ENCODE assay signal across 20 cellular contexts in the genomic region with DNA sequence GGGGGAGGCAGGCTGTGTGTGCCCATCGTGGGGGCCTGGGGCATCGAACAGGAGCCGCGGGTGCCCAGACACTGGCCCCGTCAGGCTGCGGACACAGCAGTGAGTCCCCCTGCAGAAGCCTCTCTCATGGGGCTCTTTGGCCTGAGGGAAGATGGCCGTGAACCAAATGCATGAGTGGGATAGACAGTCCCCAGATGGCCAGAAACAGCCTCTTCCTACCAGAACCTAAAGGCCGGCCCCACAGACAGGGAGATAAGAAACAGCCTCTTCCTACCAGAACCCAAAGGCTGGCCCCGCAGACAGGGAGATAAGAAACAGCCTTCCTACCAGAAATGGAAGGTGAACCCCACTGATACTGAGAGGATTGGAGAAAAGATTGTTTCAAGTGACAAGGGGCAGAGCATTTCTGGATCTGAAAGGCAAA.
A peak's percentile ranks its signal among the peaks of the same experiment; 100 is the strongest.
DNase-seq lines count a peak whose midpoint lies in the region; ATAC-seq and TF ChIP-seq lines count a peak whose summit lies in the region.
"Had no signal": no experiment of that assay in that cellular context is flagged by ENCODE, and none has a peak within 500 bp of the region (broad histone marks: within the 10 kb centered on the region; RNA-seq: fewer than 3 reads in every experiment).

No MANE protein-coding gene starts in this region.

- H3K27ac Mint-ChIP-seq in T-helper 1 cell treated with Interleukin-12 subunit alpha and Interleukin-12 subunit beta and Interleukin-4 antibody, amounts not matched to agents 30 μg/mL and 1 μg/mL, for 36 hours, result peak overlapping the region; percentile 62
- peak overlapping the region; percentile 71 for H3K27ac Mint-ChIP-seq in stimulated activated naive CD8-positive, alpha-beta T cell treated with anti-CD3 and anti-CD28 coated beads, Interleukin-15, Interleukin-2, amounts not matched to agents 100 ng/mL and 50 ng/mL, for 24 hours
- H3K27ac Mint-ChIP-seq: activated naive CD4-positive, alpha-beta T cell treated with anti-CD3 and anti-CD28 coated beads, Interleukin-2, amount 50 U/mL, for 24 hours; stimulated activated effector memory CD8-positive, alpha-beta T cell treated with anti-CD3 and anti-CD28 coated beads, Interleukin-12 subunit alpha, Interleukin-12 subunit beta, amount 100 ng/mL, for 72 hours had no signal

- H3K36me3 Mint-ChIP-seq in T-helper 1 cell treated with Interleukin-12 subunit alpha and Interleukin-12 subunit beta and Interleukin-4 antibody, amounts not matched to agents 30 μg/mL and 1 μg/mL, for 36 hours (ENCODE audit: low read depth), result peaks cover 70% of the 10 kb centered on the region
- peaks cover 81% of the 10 kb centered on the region for H3K36me3 Mint-ChIP-seq in stimulated activated naive CD8-positive, alpha-beta T cell treated with anti-CD3 and anti-CD28 coated beads, Interleukin-15, Interleukin-2, amounts not matched to agents 100 ng/mL and 50 ng/mL, for 24 hours (ENCODE audit: low read depth)

- DNase-seq in T-helper 1 cell, result no peak
- no peak for DNase-seq in stimulated activated naive CD8-positive, alpha-beta T cell treated with anti-CD3 and anti-CD28 coated beads, Interleukin-15, Interleukin-2, amounts not matched to agents 100 U/mL and 50 U/mL, for 24 hours
- peak; percentile 72 to 91 for DNase-seq in erythroblast (lab: John Stamatoyannopoulos, UW)
- no peak for DNase-seq in HuH-7 (ENCODE audit: low spot score)
- DNase-seq: activated CD4-positive, alpha-beta T cell treated with anti-CD3 and anti-CD28 coated beads for 4 hours; activated CD8-positive, alpha-beta memory T cell treated with anti-CD3 and anti-CD28 coated beads, Interleukin-2, amount 50 U/mL, for 48 hours; DND-41; foreskin fibroblast; NCI-H1048; NCI-H187; NCI-H69; small intestine; stimulated activated CD4-positive, alpha-beta T cell treated with anti-CD3 and anti-CD28 coated beads, Interleukin-2, amount 100 ng/mL, for 24 hours; testis had no signal

- peaks cover 19% of the 10 kb centered on the region for H3K4me1 Mint-ChIP-seq in T-helper 1 cell treated with Interleukin-12 subunit alpha and Interleukin-12 subunit beta and Interleukin-4 antibody, amounts not matched to agents 30 μg/mL and 1 μg/mL, for 36 hours (ENCODE audit: low read depth)
- peaks cover 16% of the 10 kb centered on the region for H3K4me1 Mint-ChIP-seq in stimulated activated naive CD8-positive, alpha-beta T cell treated with anti-CD3 and anti-CD28 coated beads, Interleukin-15, Interleukin-2, amounts not matched to agents 100 ng/mL and 50 ng/mL, for 24 hours (ENCODE audit: low read depth)
- H3K4me1 Mint-ChIP-seq: stimulated activated effector memory CD8-positive, alpha-beta T cell treated with anti-CD3 and anti-CD28 coated beads, Interleukin-12 subunit alpha, Interleukin-12 subunit beta, amount 100 ng/mL, for 72 hours had no signal

- no peaks in the 10 kb centered on the region for H3K9me3 Mint-ChIP-seq in T-helper 1 cell treated with Interleukin-12 subunit alpha and Interleukin-12 subunit beta and Interleukin-4 antibody, amounts not matched to agents 30 μg/mL and 1 μg/mL, for 36 hours
- no peaks in the 10 kb centered on the region for H3K9me3 Mint-ChIP-seq in stimulated activated naive CD8-positive, alpha-beta T cell treated with anti-CD3 and anti-CD28 coated beads, Interleukin-15, Interleukin-2, amounts not matched to agents 100 ng/mL and 50 ng/mL, for 24 hours
- H3K9me3 Mint-ChIP-seq: activated naive CD4-positive, alpha-beta T cell treated with anti-CD3 and anti-CD28 coated beads, Interleukin-2, amount 50 U/mL, for 24 hours; stimulated activated effector memory CD8-positive, alpha-beta T cell treated with anti-CD3 and anti-CD28 coated beads, Interleukin-12 subunit alpha, Interleukin-12 subunit beta, amount 100 ng/mL, for 72 hours had no signal

- no peaks in the 10 kb centered on the region for H3K27me3 Mint-ChIP-seq in T-helper 1 cell treated with Interleukin-12 subunit alpha and Interleukin-12 subunit beta and Interleukin-4 antibody, amounts not matched to agents 30 μg/mL and 1 μg/mL, for 36 hours (ENCODE audit: low read depth)
- H3K27me3 Mint-ChIP-seq in stimulated activated naive CD8-positive, alpha-beta T cell treated with anti-CD3 and anti-CD28 coated beads, Interleukin-15, Interleukin-2, amounts not matched to agents 100 ng/mL and 50 ng/mL, for 24 hours, result no peaks in the 10 kb centered on the region
- H3K27me3 Mint-ChIP-seq: activated naive CD4-positive, alpha-beta T cell treated with anti-CD3 and anti-CD28 coated beads, Interleukin-2, amount 50 U/mL, for 24 hours had no signal

- ATAC-seq in stimulated activated naive CD8-positive, alpha-beta T cell treated with anti-CD3 and anti-CD28 coated beads, Interleukin-15, Interleukin-2, amounts not matched to agents 100 U/mL and 50 U/mL, for 24 hours, result no peak
- ATAC-seq in HG03354 (IDR thresholded peaks at IDR 0.05; ENCODE audit: poor library complexity, severe bottlenecking, unreplicated experiment) (no peak), GM18870 (IDR thresholded peaks at IDR 0.05; ENCODE audit: unreplicated experiment) (no peak)
- ATAC-seq: stimulated activated effector memory CD8-positive, alpha-beta T cell treated with anti-CD3 and anti-CD28 coated beads, Interleukin-12 subunit alpha, Interleukin-12 subunit beta, amount 100 ng/mL, for 72 hours had no signal

- no peak for TF ChIP-seq POLR2A in erythroblast (IDR thresholded peaks at IDR 0.05; ENCODE audit: low read length)

- H3K4me3 Mint-ChIP-seq in T-helper 1 cell treated with Interleukin-12 subunit alpha and Interleukin-12 subunit beta and Interleukin-4 antibody, amounts not matched to agents 30 μg/mL and 1 μg/mL, for 36 hours, result no peak overlapping the region
- no peak overlapping the region for H3K4me3 Mint-ChIP-seq in stimulated activated naive CD8-positive, alpha-beta T cell treated with anti-CD3 and anti-CD28 coated beads, Interleukin-15, Interleukin-2, amounts not matched to agents 100 ng/mL and 50 ng/mL, for 24 hours
- H3K4me3 Mint-ChIP-seq: activated naive CD4-positive, alpha-beta T cell treated with anti-CD3 and anti-CD28 coated beads, Interleukin-2, amount 50 U/mL, for 24 hours; stimulated activated effector memory CD8-positive, alpha-beta T cell treated with anti-CD3 and anti-CD28 coated beads, Interleukin-12 subunit alpha, Interleukin-12 subunit beta, amount 100 ng/mL, for 72 hours had no signal

Comparison
In these comparisons a context has a peak if more than half of its experiments do, and no peak if none do; other contexts are left out.
1. DNase-seq: peak in erythroblast (2 of 2); none in T-helper 1 cell (0 of 5), stimulated activated naive CD8-positive, alpha-beta T cell treated with anti-CD3 and anti-CD28 coated beads, Interleukin-15, Interleukin-2, amounts not matched to agents 100 U/mL and 50 U/mL, for 24 hours (single experiment) and HuH-7 (single experiment).